ENCODE assay signal across 8 cellular contexts in genomic region chr4:146132445-146132844, GRCh38. TPM values are rescaled to one million over a fixed set of nuclear protein-coding genes. Genes with fewer than 3 reads are reported as not detected.
DNase-seq lines count a peak whose midpoint lies in the region; ATAC-seq, FAIRE-seq and TF ChIP-seq lines count a peak whose summit lies in the region.

No MANE protein-coding gene starts in this region.

- FAIRE-seq in GM12891 (lab: Jason Lieb, UNC) (peak; percentile 86), bronchial epithelial cell (lab: Jason Lieb, UNC) (no peak)

- WGBS in ovary, 3 donors: 88 to 89% (median 89%) methylated on average over 7 of the region's 7 CpGs

- no peaks in the 10 kb centered on the region for H3K4me1 ChIP-seq in ovary (ENCODE audit: insufficient read depth)

- TF ChIP-seq POLR2A in GM12891 (IDR thresholded peaks at IDR 0.05; ENCODE audit: low read depth, low read length) (no peak), ovary (IDR thresholded peaks at IDR 0.05) (no peak)

- intact Hi-C loops in ovary (cut with DNase I): no loop called here

- TF ChIP-seq CTCF in bronchial epithelial cell (IDR thresholded peaks at IDR 0.05; ENCODE audit: insufficient read depth, low read length, severe bottlenecking) (no peak), ovary (IDR thresholded peaks at IDR 0.05) (no peak)

- H3K27ac ChIP-seq in ovary: no peak overlapping the region

- DNase-seq in GM12891 (ENCODE audit: insufficient read length, low spot score) (peak; percentile 8), bronchial epithelial cell (ENCODE audit: low read depth) (peak; percentile 51), ovary (no peak), NCI-H2081 (lab: John Stamatoyannopoulos, UW) (no peak), NCI-H2171 (lab: John Stamatoyannopoulos, UW) (no peak), NOMO-1 treated with DMSO at 0.1 percent for 48 hours (lab: John Stamatoyannopoulos, UW; ENCODE audit: unreplicated experiment) (no peak)

- ATAC-seq in GM19438 (IDR thresholded peaks at IDR 0.05; ENCODE audit: low read depth, unreplicated experiment) (peak; percentile 96), HG03103 (IDR thresholded peaks at IDR 0.05; ENCODE audit: low read depth, unreplicated experiment) (peak; percentile 94)

- TF ChIP-seq EP300 in ovary (IDR thresholded peaks at IDR 0.05): no peak

- H3K36me3 ChIP-seq in bronchial epithelial cell (ENCODE audit: control insufficient read depth, insufficient read depth, low read length) (no peaks in the 10 kb centered on the region), ovary (no peaks in the 10 kb centered on the region)

- H3K27me3 ChIP-seq in bronchial epithelial cell (ENCODE audit: control insufficient read depth, insufficient read depth, low read length): no peaks in the 10 kb centered on the region
- no peaks in the 10 kb centered on the region for H3K27me3 ChIP-seq in ovary

- no peaks in the 10 kb centered on the region for H3K9me3 ChIP-seq in ovary

- no peak overlapping the region for H3K4me3 ChIP-seq in bronchial epithelial cell (ENCODE audit: low read depth, low read length)
- no peak overlapping the region for H3K4me3 ChIP-seq in ovary

TF ChIP-seq in GM12891, 5 proteins besides CTCF, POLR2A, EP300 and RAD21:
- TF ChIP-seq POLR2AphosphoS5 (IDR thresholded peaks at IDR 0.05; ENCODE audit: low read depth, low read length) (no peak), TAF1 (IDR thresholded peaks at IDR 0.05; ENCODE audit: low read depth, low read length) (no peak)

RNA-seq across cellular contexts. Expression of gene LSM6, which starts 43.1 kb away (rescaled TPM):
- polyA plus RNA-seq in GM12891 (2012; ENCODE audit: low read depth, missing spikeins): 116 TPM
- total RNA-seq in bronchial epithelial cell (26.3 and 27.4 TPM in 2 replicates), ovary (10 to 100 TPM; 19.6 to 36.2 (median 25.4) TPM)
- polyA plus RNA-seq in ovary: 10 to 100 TPM; 37.5 to 48.5 TPM

Comparison
In these comparisons a context has a peak if more than half of its experiments do, and no peak if none do; other contexts are left out.
1. DNase-seq: peak in GM12891 (single experiment) and bronchial epithelial cell (single experiment); none in ovary (0 of 5), NCI-H2081 (0 of 2), NCI-H2171 (single experiment) and NOMO-1 treated with DMSO at 0.1 percent for 48 hours (single experiment).